In genomic region chr22:30871391-30872281, GRCh38 we compare ENCODE assay signal across 20 cellular contexts.
DNase-seq lines count a peak whose midpoint lies in the region; ATAC-seq and TF ChIP-seq lines count a peak whose summit lies in the region.
"Had no signal": no experiment of that assay in that cellular context is flagged by ENCODE, and none has a peak within 500 bp of the region (broad histone marks: within the 10 kb centered on the region; RNA-seq: fewer than 3 reads in every experiment).

No MANE protein-coding gene starts in this region.

- H3K36me3 ChIP-seq in heart left ventricle (no peaks in the 10 kb centered on the region), endodermal cell (ENCODE audit: control insufficient read depth, insufficient read depth, low read length) (no peaks in the 10 kb centered on the region), neural cell (ENCODE audit: insufficient read depth, low read length) (no peaks in the 10 kb centered on the region), upper lobe of right lung (no peaks in the 10 kb centered on the region)
- H3K36me3 ChIP-seq: ascending aorta, tibial artery had no signal

- peaks cover 0 to 11% (median 6%) of the 10 kb centered on the region in 12 donors for H3K4me1 ChIP-seq in heart left ventricle
- H3K4me1 ChIP-seq in endodermal cell (ENCODE audit: control insufficient read depth, insufficient read depth, low read length), result no peaks in the 10 kb centered on the region
- no peaks in the 10 kb centered on the region for H3K4me1 ChIP-seq in upper lobe of right lung
- H3K4me1 ChIP-seq: tibial artery had no signal

- DNase-seq in heart left ventricle (peak in 3 of 5 donors; percentile 6 to 14 (median 8)), Right ventricle myocardium inferior (ENCODE audit: missing footprints) (no peak), endodermal cell (peak; percentile 35), upper lobe of right lung (peak; percentile 58), NCI-H2171 (lab: John Stamatoyannopoulos, UW) (no peak), NCI-H1417 (lab: John Stamatoyannopoulos, UW) (no peak)
- DNase-seq: ACHN, activated gamma-delta T cell, KG1, NCI-H1092, NCI-H2107, NCI-H524 treated with DMSO at 0.1 percent for 48 hours, SIG-M5 had no signal

- H3K27me3 ChIP-seq in heart left ventricle (no peaks in the 10 kb centered on the region), endodermal cell (ENCODE audit: control insufficient read depth, insufficient read depth, low read length, poor library complexity, severe bottlenecking) (no peaks in the 10 kb centered on the region), neural cell (ENCODE audit: insufficient read depth, low read depth, low read length) (no peaks in the 10 kb centered on the region), upper lobe of right lung (no peaks in the 10 kb centered on the region)
- H3K27me3 ChIP-seq: ascending aorta, tibial artery had no signal

- TF ChIP-seq RAD21 in neural cell (conservative IDR thresholded peaks at IDR 0.05), result no peak

- no peaks in the 10 kb centered on the region for H3K9me3 ChIP-seq in heart left ventricle
- H3K9me3 ChIP-seq in endodermal cell (ENCODE audit: control insufficient read depth, low read length), result no peaks in the 10 kb centered on the region
- no peaks in the 10 kb centered on the region for H3K9me3 ChIP-seq in neural cell (ENCODE audit: low read length)
- H3K9me3 ChIP-seq in upper lobe of right lung, result no peaks in the 10 kb centered on the region
- H3K9me3 ChIP-seq: ascending aorta, tibial artery had no signal

- intact Hi-C loops in heart left ventricle (cut with DNase I) (loop anchor here in 1 of 10 donors (10.0 kb wide), 1 partner anchor 67 kb away; no protein-coding TSS in a partner anchor), Right ventricle myocardium inferior (cut with DNase I) (no loop called here), upper lobe of right lung (cut with DNase I) (no loop called here)

- H3K4me3 ChIP-seq in heart left ventricle (no peak overlapping the region), endodermal cell (ENCODE audit: low read length) (no peak overlapping the region), neural cell (ENCODE audit: low read length) (peak overlapping the region; percentile 13), upper lobe of right lung (no peak overlapping the region)
- H3K4me3 ChIP-seq: ascending aorta, tibial artery had no signal

- H3K4me3 Mint-ChIP-seq in endodermal cell, result no peak overlapping the region
- H3K4me3 Mint-ChIP-seq: T-helper 2 cell treated with Interferon-gamma antibody and Interleukin-4, amounts not matched to agents 5 μg/mL and 100 μg/mL, for 36 hours had no signal

- H4K20me1 ChIP-seq in neural cell (ENCODE audit: insufficient read depth), result no peaks in the 10 kb centered on the region

- no peak overlapping the region for H3K4me2 ChIP-seq in neural cell (ENCODE audit: low read length)

- no peak for TF ChIP-seq EP300 in neural cell (conservative IDR thresholded peaks at IDR 0.05; ENCODE audit: poor library complexity, severe bottlenecking)

- H3K9me3 Mint-ChIP-seq in endodermal cell, result no peaks in the 10 kb centered on the region
- H3K9me3 Mint-ChIP-seq: T-helper 2 cell treated with Interferon-gamma antibody and Interleukin-4, amounts not matched to agents 5 μg/mL and 100 μg/mL, for 36 hours had no signal

- ATAC-seq in heart left ventricle (no peak), Right ventricle myocardium inferior (no peak), upper lobe of right lung (no peak), GM19397 (IDR thresholded peaks at IDR 0.05; ENCODE audit: unreplicated experiment) (no peak)
- ATAC-seq: activated CD4-positive, CD25-positive, alpha-beta regulatory T cell treated with anti-CD3 and anti-CD28 coated beads, Interleukin-2, amount 50 U/mL, for 24 hours; left lobe of liver had no signal

- H3K9me2 ChIP-seq in neural cell (ENCODE audit: insufficient read depth, low read length), result no peaks in the 10 kb centered on the region

- TF ChIP-seq CTCF in heart left ventricle (IDR thresholded peaks at IDR 0.05), result no peak
- no peak for TF ChIP-seq CTCF in endodermal cell (conservative IDR thresholded peaks at IDR 0.05)
- no peak for TF ChIP-seq CTCF in neural cell (IDR thresholded peaks at IDR 0.05; ENCODE audit: poor library complexity, severe bottlenecking)
- TF ChIP-seq CTCF in upper lobe of right lung (IDR thresholded peaks at IDR 0.05), result no peak

- H3K27me3 Mint-ChIP-seq in endodermal cell (ENCODE audit: insufficient read depth), result no peaks in the 10 kb centered on the region

- H3K36me3 Mint-ChIP-seq in endodermal cell (ENCODE audit: low read depth), result no peaks in the 10 kb centered on the region

- no peak overlapping the region for H3K27ac ChIP-seq in heart left ventricle
- H3K27ac ChIP-seq in endodermal cell (ENCODE audit: low read depth, low read length), result peak overlapping the region; percentile 51
- no peak overlapping the region for H3K27ac ChIP-seq in neural cell (ENCODE audit: low read length)
- H3K27ac ChIP-seq in upper lobe of right lung, result no peak overlapping the region
- H3K27ac ChIP-seq: ascending aorta, tibial artery had no signal

- TF ChIP-seq POLR2A in heart left ventricle (IDR thresholded peaks at IDR 0.05), result no peak

- peaks cover 8% of the 10 kb centered on the region for H3K4me1 Mint-ChIP-seq in endodermal cell

- peak overlapping the region; percentile 70 for H3K27ac Mint-ChIP-seq in endodermal cell
- H3K27ac Mint-ChIP-seq: T-helper 2 cell treated with Interferon-gamma antibody and Interleukin-4, amounts not matched to agents 5 μg/mL and 100 μg/mL, for 36 hours had no signal

- no peaks in the 10 kb centered on the region for H3K79me2 ChIP-seq in neural cell (replicated peaks; ENCODE audit: insufficient read depth, low read length)

- H3K9ac ChIP-seq in endodermal cell (ENCODE audit: extremely low read depth, low read length, poor library complexity, severe bottlenecking) (no peak overlapping the region), neural cell (ENCODE audit: low read length) (no peak overlapping the region)

- 85 to 94% (median 89%) methylated on average over 10 to 12 of the region's 12 CpGs for WGBS in heart left ventricle, 4 donors
- 87 to 93% methylated on average over 6 to 12 of the region's 12 CpGs for WGBS in endodermal cell (ENCODE audit: insufficient coverage in 1 of 2, insufficient read length in 1 of 2), 2 experiments

- no peaks in the 10 kb centered on the region for H3F3A ChIP-seq in neural cell (ENCODE audit: insufficient read depth, low read length, poor library complexity, severe bottlenecking)

- H2AFZ ChIP-seq in neural cell (ENCODE audit: low read depth, low read length), result no peak overlapping the region

TF ChIP-seq in neural cell, 6 proteins besides CTCF, POLR2A, EP300 and RAD21:
- no peak for TF ChIP-seq SMC3 (conservative IDR thresholded peaks at IDR 0.05; ENCODE audit: poor library complexity)
- no peak for TF ChIP-seq EZH2 (IDR thresholded peaks at IDR 0.05; ENCODE audit: borderline replicate concordance, insufficient read depth, low read length, poor library complexity, severe bottlenecking)
- TF ChIP-seq POLR2AphosphoS5 (IDR thresholded peaks at IDR 0.05), result no peak
- no peak for TF ChIP-seq TAF1 (IDR thresholded peaks at IDR 0.05; ENCODE audit: low read depth)
- no peak for TF ChIP-seq MXI1 (conservative IDR thresholded peaks at IDR 0.05; ENCODE audit: poor library complexity, severe bottlenecking)
- TF ChIP-seq REST (IDR thresholded peaks at IDR 0.05; ENCODE audit: borderline replicate concordance), result no peak

Comparison
In these comparisons a context has a peak if more than half of its experiments do, and no peak if none do; other contexts are left out.
1. DNase-seq: peak in heart left ventricle (3 of 5), endodermal cell (single experiment) and upper lobe of right lung (single experiment); none in Right ventricle myocardium inferior (single experiment), NCI-H2171 (single experiment) and NCI-H1417 (0 of 3).